ENCODE assay signal across 11 cellular contexts in the genomic region with DNA sequence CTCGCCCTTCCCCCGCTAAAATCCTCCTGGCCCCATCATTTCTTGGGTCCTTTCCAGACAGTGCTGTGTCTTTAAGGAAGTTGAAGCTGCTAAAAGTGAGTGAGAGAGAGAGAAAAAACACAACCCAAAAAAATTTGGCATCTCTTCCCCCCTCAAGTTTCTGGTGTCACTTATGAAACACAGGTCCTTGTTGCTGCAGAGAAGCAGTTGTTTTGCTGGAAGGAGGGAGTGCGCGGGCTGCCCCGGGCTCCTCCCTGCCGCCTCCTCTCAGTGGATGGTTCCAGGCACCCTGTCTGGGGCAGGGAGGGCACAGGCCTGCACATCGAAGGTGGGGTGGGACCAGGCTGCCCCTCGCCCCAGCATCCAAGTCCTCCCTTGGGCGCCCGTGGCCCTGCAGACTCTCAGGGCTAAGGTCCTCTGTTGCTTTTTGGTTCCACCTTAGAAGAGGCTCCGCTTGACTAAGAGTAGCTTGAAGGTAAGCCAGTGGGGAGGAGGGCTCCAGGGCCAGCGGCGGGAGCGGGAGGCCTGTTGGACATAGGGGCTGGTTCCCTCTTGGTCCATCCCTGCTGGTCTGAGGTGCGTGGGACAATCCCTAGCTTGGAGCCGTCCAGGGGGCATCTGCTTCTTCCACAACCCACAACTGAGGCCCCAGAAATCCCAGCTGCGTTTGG. TPM values are rescaled to one million over a fixed set of nuclear protein-coding genes. Genes with fewer than 3 reads are reported as not detected.
DNase-seq lines count a peak whose midpoint lies in the region; ATAC-seq and TF ChIP-seq lines count a peak whose summit lies in the region.
"Had no signal": no experiment of that assay in that cellular context is flagged by ENCODE, and none has a peak within 500 bp of the region (broad histone marks: within the 10 kb centered on the region; RNA-seq: fewer than 3 reads in every experiment).

A gene with protein sequence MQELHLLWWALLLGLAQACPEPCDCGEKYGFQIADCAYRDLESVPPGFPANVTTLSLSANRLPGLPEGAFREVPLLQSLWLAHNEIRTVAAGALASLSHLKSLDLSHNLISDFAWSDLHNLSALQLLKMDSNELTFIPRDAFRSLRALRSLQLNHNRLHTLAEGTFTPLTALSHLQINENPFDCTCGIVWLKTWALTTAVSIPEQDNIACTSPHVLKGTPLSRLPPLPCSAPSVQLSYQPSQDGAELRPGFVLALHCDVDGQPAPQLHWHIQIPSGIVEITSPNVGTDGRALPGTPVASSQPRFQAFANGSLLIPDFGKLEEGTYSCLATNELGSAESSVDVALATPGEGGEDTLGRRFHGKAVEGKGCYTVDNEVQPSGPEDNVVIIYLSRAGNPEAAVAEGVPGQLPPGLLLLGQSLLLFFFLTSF (plus strand): TSS at position 166 of the 671 bp plus-strand sequence. CDS start 1,149 bp downstream, outside the sequence.

- ATAC-seq in GM18517 (IDR thresholded peaks at IDR 0.05; ENCODE audit: unreplicated experiment) (no peak), GM19452 (IDR thresholded peaks at IDR 0.05; ENCODE audit: unreplicated experiment) (no peak)

- TF ChIP-seq CTCF in A673 (conservative IDR thresholded peaks at IDR 0.05; ENCODE audit: low read depth, low read length) (no peak), glutamatergic neuron (IDR thresholded peaks at IDR 0.05; ENCODE audit: partially characterized antibody, unreplicated experiment) (no peak), osteoblast (IDR thresholded peaks at IDR 0.05; ENCODE audit: extremely low read depth, low read depth, low read length) (no peak)

- peak within 1 kb of the TSS; percentile 10 for H3K27ac Mint-ChIP-seq in glutamatergic neuron (ENCODE audit: unreplicated experiment)
- no peak within 1 kb of the TSS for H3K27ac Mint-ChIP-seq in activated CD4-positive, alpha-beta memory T cell treated with anti-CD3 and anti-CD28 coated beads, Interleukin-2, amount 10 ng/mL, durations not matched to agents 7 days and 5 days

- H3K27me3 ChIP-seq in A673 (replicated peaks; ENCODE audit: insufficient read depth, low read depth, low read length, poor library complexity) = no peaks in the 10 kb centered on the region
- no peaks in the 10 kb centered on the region for H3K27me3 ChIP-seq in osteoblast (ENCODE audit: insufficient read depth, low read length)

- H2AFZ ChIP-seq in osteoblast (ENCODE audit: low read length) = peak within 1 kb of the TSS; percentile 87

- H3K4me3 ChIP-seq in A673 (ENCODE audit: low read depth, low read length, poor library complexity, severe bottlenecking) (no peak within 1 kb of the TSS), osteoblast (ENCODE audit: insufficient read depth, low read length) (peak within 1 kb of the TSS; percentile 31)

- H3K36me3 ChIP-seq in A673 (ENCODE audit: insufficient read depth, low read length, poor library complexity, severe bottlenecking) (no peaks in the 10 kb centered on the region), osteoblast (ENCODE audit: insufficient read depth, low read length) (no peaks in the 10 kb centered on the region)

- CTCF ChIA-PET in A673 (lab: Charles Lee) = no interaction called here
- CTCF ChIA-PET in activated CD4-positive, alpha-beta memory T cell treated with anti-CD3 and anti-CD28 coated beads, Interleukin-2, amount 10 ng/mL, durations not matched to agents 7 days and 5 days (lab: Charles Lee) = no interaction called here

- intact Hi-C loops in A673 (cut with micrococcal nuclease; ENCODE audit: unreplicated experiment) = no loop called here

- H3K9me3 ChIP-seq in A673 (ENCODE audit: low read depth, low read length, poor library complexity, severe bottlenecking) (no peaks in the 10 kb centered on the region), osteoblast (ENCODE audit: low read depth, low read length) (no peaks in the 10 kb centered on the region)

- H4K20me1 ChIP-seq in osteoblast (ENCODE audit: insufficient read depth, low read length) = no peaks in the 10 kb centered on the region

- DNase-seq in A673 (ENCODE audit: low spot score) (peak; percentile 30), SW480 (ENCODE audit: low spot score) (peak; percentile 17), glutamatergic neuron (peak; percentile 15), osteoblast (ENCODE audit: insufficient read length, low spot score, missing footprints) (peak; percentile 90), Ammon's horn (ENCODE audit: low spot score) (no peak)
- no peak for DNase-seq in activated CD4-positive, alpha-beta memory T cell treated with anti-CD3 and anti-CD28 coated beads, Interleukin-2, amount 10 ng/mL, durations not matched to agents 7 days and 5 days
- DNase-seq: C1 segment of cervical spinal cord had no signal

- H3K36me3 Mint-ChIP-seq in glutamatergic neuron (ENCODE audit: unreplicated experiment) = no peaks in the 10 kb centered on the region
- H3K36me3 Mint-ChIP-seq in activated CD4-positive, alpha-beta memory T cell treated with anti-CD3 and anti-CD28 coated beads, Interleukin-2, amount 10 ng/mL, durations not matched to agents 7 days and 5 days (ENCODE audit: low read depth) = no peaks in the 10 kb centered on the region

- POLR2A ChIA-PET in A673 (lab: Charles Lee; ENCODE audit: low non-redundant PET) = no interaction called here
- POLR2A ChIA-PET in activated CD4-positive, alpha-beta memory T cell treated with anti-CD3 and anti-CD28 coated beads, Interleukin-2, amount 10 ng/mL, durations not matched to agents 7 days and 5 days (lab: Charles Lee) = no interaction called here

- no TSS peak for BruUV-seq in A673 (replicated peaks; lab: Mats Ljungman, UMichigan)

- peaks cover 42% of the 10 kb centered on the region for H3K4me1 Mint-ChIP-seq in glutamatergic neuron (ENCODE audit: low read depth, unreplicated experiment)
- no peaks in the 10 kb centered on the region for H3K4me1 Mint-ChIP-seq in activated CD4-positive, alpha-beta memory T cell treated with anti-CD3 and anti-CD28 coated beads, Interleukin-2, amount 10 ng/mL, durations not matched to agents 7 days and 5 days

- H3K4me1 ChIP-seq in A673 (ENCODE audit: insufficient read depth, low read length, poor library complexity, severe bottlenecking) (peaks cover 26% of the 10 kb centered on the region), osteoblast (ENCODE audit: insufficient read depth, low read length) (peaks cover 33% of the 10 kb centered on the region)

- H3K4me3 Mint-ChIP-seq in glutamatergic neuron (ENCODE audit: unreplicated experiment) = peak within 1 kb of the TSS; percentile 22
- H3K4me3 Mint-ChIP-seq in activated CD4-positive, alpha-beta memory T cell treated with anti-CD3 and anti-CD28 coated beads, Interleukin-2, amount 10 ng/mL, durations not matched to agents 7 days and 5 days = no peak within 1 kb of the TSS

- H3K27ac ChIP-seq in A673 (ENCODE audit: low read depth, low read length, poor library complexity, severe bottlenecking) = peak within 1 kb of the TSS; percentile 1
- H3K27ac ChIP-seq in osteoblast (ENCODE audit: low read depth, low read length) = no peak within 1 kb of the TSS
- H3K27ac ChIP-seq: epithelial cell of prostate, RWPE1 had no signal

- peak within 1 kb of the TSS; percentile 59 for H3K4me2 ChIP-seq in osteoblast (ENCODE audit: insufficient read depth, low read length)

- H3K9me3 Mint-ChIP-seq in glutamatergic neuron (ENCODE audit: unreplicated experiment) = peaks cover 9% of the 10 kb centered on the region
- H3K9me3 Mint-ChIP-seq in activated CD4-positive, alpha-beta memory T cell treated with anti-CD3 and anti-CD28 coated beads, Interleukin-2, amount 10 ng/mL, durations not matched to agents 7 days and 5 days = no peaks in the 10 kb centered on the region

- H3K27me3 Mint-ChIP-seq in glutamatergic neuron (ENCODE audit: unreplicated experiment) = peaks cover 17% of the 10 kb centered on the region
- peaks cover 2% of the 10 kb centered on the region for H3K27me3 Mint-ChIP-seq in activated CD4-positive, alpha-beta memory T cell treated with anti-CD3 and anti-CD28 coated beads, Interleukin-2, amount 10 ng/mL, durations not matched to agents 7 days and 5 days

- no peaks in the 10 kb centered on the region for H3K79me2 ChIP-seq in osteoblast (ENCODE audit: insufficient read depth, low read length)

RNA-seq across cellular contexts. Expression of the gene that starts here (rescaled TPM):
- total RNA-seq in A673 (2021) = 0.41 and 0.74 TPM in 2 replicates
- 1.2 TPM for total RNA-seq in glutamatergic neuron (ENCODE audit: unreplicated experiment)
- 77.5 and 106 TPM in 2 replicates for total RNA-seq in osteoblast
- total RNA-seq in activated CD4-positive, alpha-beta memory T cell treated with anti-CD3 and anti-CD28 coated beads, Interleukin-2, amount 10 ng/mL, durations not matched to agents 7 days and 5 days = not detected

Comparison
In these comparisons a context has a peak if more than half of its experiments do, and no peak if none do; other contexts are left out.
1. RNA of the gene that starts here (total RNA-seq): 77.5 to 106 TPM in osteoblast; 1.2 TPM in glutamatergic neuron (single experiment), 0.41 to 0.74 TPM in A673 and not detected in activated CD4-positive, alpha-beta memory T cell treated with anti-CD3 and anti-CD28 coated beads, Interleukin-2, amount 10 ng/mL, durations not matched to agents 7 days and 5 days; every median in the first group is over 10 times any median in the second.
2. Peak in DNase-seq and H3K27ac ChIP-seq in A673; RNA of the gene not detected or under 1 TPM.
3. DNase-seq: peak in SW480 (single experiment), glutamatergic neuron (single experiment) and osteoblast (single experiment); none in Ammon's horn (single experiment) and activated CD4-positive, alpha-beta memory T cell treated with anti-CD3 and anti-CD28 coated beads, Interleukin-2, amount 10 ng/mL, durations not matched to agents 7 days and 5 days (single experiment).